In genomic region chr2:47057732-47058012, GRCh38 we compare ENCODE assay signal across 1 cellular context.
TF ChIP-seq lines count a peak whose summit lies in the region.

No MANE protein-coding gene starts in this region.

TF ChIP-seq in H1, 55 proteins besides CTCF, POLR2A, EP300 and RAD21 (continued from another document):
- TF ChIP-seq CHD7 (IDR thresholded peaks at IDR 0.05; ENCODE audit: insufficient replicate concordance, low read length), result no peak
- no peak for TF ChIP-seq SP1 (IDR thresholded peaks at IDR 0.05; ENCODE audit: low read depth, low read length)
TF ChIP-seq in H1: peak in this region for 0.
